In genomic region chr3:69079269-69080159, GRCh38 we compare ENCODE assay signal across 8 cellular contexts. TPM values are rescaled to one million over a fixed set of nuclear protein-coding genes. Genes with fewer than 3 reads are reported as not detected.
DNase-seq lines count a peak whose midpoint lies in the region; ATAC-seq and TF ChIP-seq lines count a peak whose summit lies in the region.

No MANE protein-coding gene starts in this region.

- POLR2A ChIA-PET in activated CD4-positive, alpha-beta T cell treated with anti-CD3 and anti-CD28 coated beads for 36 hours (lab: Charles Lee) = interaction anchor here (0.5 kb wide), 1 partner anchor 13 kb away, joined by 4 read pairs; no protein-coding TSS in a partner anchor

- intact Hi-C loops in activated CD4-positive, alpha-beta T cell treated with anti-CD3 and anti-CD28 coated beads for 36 hours (cut with DNase I, micrococcal nuclease) = loop anchor here (1.0 to 10.0 kb wide), 4 partner anchors 27 to 1985 kb away; partner anchors contain the start of genes TMF1 (in 2 of the 2), EOGT (in 1 of the 2) and SUCLG2 (in 1 of the 2)
- intact Hi-C loops in adrenal gland (cut with DNase I) = no loop called here

- H3K4me3 ChIP-seq in adrenal gland = peak overlapping the region; percentile 49 to 87 (median 78)
- H3K4me3 ChIP-seq in iPS-11a (ENCODE audit: low read depth, low read length) = peak overlapping the region; percentile 77
- H3K4me3 ChIP-seq in skeletal muscle tissue (ENCODE audit: low read length in 3 of 3) = peak overlapping the region; percentile 72 to 78 (median 75)

- H3K9me3 Mint-ChIP-seq in activated CD4-positive, alpha-beta T cell treated with anti-CD3 and anti-CD28 coated beads for 36 hours (ENCODE audit: low read depth) = no peaks in the 10 kb centered on the region
- no peaks in the 10 kb centered on the region for H3K9me3 Mint-ChIP-seq in IgD-negative memory B cell

- peak; percentile 41 for DNase-seq in activated CD4-positive, alpha-beta T cell treated with anti-CD3 and anti-CD28 coated beads for 36 hours
- DNase-seq in activated CD4-positive, alpha-beta T cell treated with anti-CD3 and anti-CD28 coated beads, Interleukin-2, amount 50 U/mL, for 48 hours = no peak
- DNase-seq in adrenal gland = peak in 2 of 7 donors; percentile 19 to 25
- DNase-seq in NCI-H2196 (lab: John Stamatoyannopoulos, UW; ENCODE audit: unreplicated experiment) = no peak

- no peak for ATAC-seq in activated CD4-positive, alpha-beta T cell treated with anti-CD3 and anti-CD28 coated beads for 36 hours
- no peak for ATAC-seq in HG03378 (IDR thresholded peaks at IDR 0.05; ENCODE audit: unreplicated experiment)

- CTCF ChIA-PET in activated CD4-positive, alpha-beta T cell treated with anti-CD3 and anti-CD28 coated beads for 36 hours (lab: Charles Lee) = interaction anchor here (0.7 to 1.4 kb wide), 2 partner anchors 10 to 17 kb away, joined by 3 to 4 read pairs; no protein-coding TSS in a partner anchor

- 3 to 7% (median 4%) methylated on average over 6 to 29 of the region's 29 CpGs for WGBS in adrenal gland, 4 donors

- peaks cover 25 to 59% of the 10 kb centered on the region in 2 donors for H3K4me1 ChIP-seq in adrenal gland (replicated peaks in 1 of 2)
- H3K4me1 ChIP-seq in skeletal muscle tissue (ENCODE audit: control insufficient read depth in 3 of 3, insufficient read depth in 3 of 3, low read length in 3 of 3) = peaks cover 41 to 48% (median 48%) of the 10 kb centered on the region in 3 donors

- H3K27me3 Mint-ChIP-seq in activated CD4-positive, alpha-beta T cell treated with anti-CD3 and anti-CD28 coated beads for 36 hours = no peaks in the 10 kb centered on the region
- no peaks in the 10 kb centered on the region for H3K27me3 Mint-ChIP-seq in IgD-negative memory B cell

- H3K36me3 Mint-ChIP-seq in activated CD4-positive, alpha-beta T cell treated with anti-CD3 and anti-CD28 coated beads for 36 hours (ENCODE audit: low read depth) = peaks cover 18% of the 10 kb centered on the region
- peaks cover 3% of the 10 kb centered on the region for H3K36me3 Mint-ChIP-seq in IgD-negative memory B cell

- H3K27ac Mint-ChIP-seq in activated CD4-positive, alpha-beta T cell treated with anti-CD3 and anti-CD28 coated beads for 36 hours = peak overlapping the region; percentile 91
- H3K27ac Mint-ChIP-seq in IgD-negative memory B cell = peak overlapping the region; percentile 78 to 96 (median 87)

- no peaks in the 10 kb centered on the region for H3K36me3 ChIP-seq in adrenal gland (replicated peaks in 1 of 2)
- H3K36me3 ChIP-seq in skeletal muscle tissue (ENCODE audit: control insufficient read depth in 3 of 3, insufficient read depth in 3 of 3, low read length in 3 of 3) = peaks cover 0 to 4% (median 3%) of the 10 kb centered on the region in 3 donors

- H3K27ac ChIP-seq in adrenal gland = peak overlapping the region in 4 of 5 donors; percentile 66 to 85 (median 77)
- H3K27ac ChIP-seq in skeletal muscle tissue (ENCODE audit: low read depth, low read length) = peak overlapping the region; percentile 10

- no peak for TF ChIP-seq CTCF in adrenal gland (IDR thresholded peaks at IDR 0.05)

- H3K9me3 ChIP-seq in adrenal gland (replicated peaks in 1 of 3) (no peaks in the 10 kb centered on the region), skeletal muscle tissue (ENCODE audit: control insufficient read depth in 3 of 3, low read length in 3 of 3) (no peaks in the 10 kb centered on the region)

- H3K4me1 Mint-ChIP-seq in activated CD4-positive, alpha-beta T cell treated with anti-CD3 and anti-CD28 coated beads for 36 hours = peaks cover 64% of the 10 kb centered on the region
- peaks cover 48 to 52% (median 50%) of the 10 kb centered on the region in 3 donors for H3K4me1 Mint-ChIP-seq in IgD-negative memory B cell

- H3K9ac ChIP-seq in skeletal muscle tissue (ENCODE audit: low read depth in 1 of 3, low read length in 3 of 3) = peak overlapping the region; percentile 73 to 79 (median 76)

- peak overlapping the region; percentile 80 for H3K4me3 Mint-ChIP-seq in activated CD4-positive, alpha-beta T cell treated with anti-CD3 and anti-CD28 coated beads for 36 hours
- H3K4me3 Mint-ChIP-seq in IgD-negative memory B cell = peak overlapping the region; percentile 86 to 95 (median 92)

- H3K27me3 ChIP-seq in adrenal gland = no peaks in the 10 kb centered on the region
- H3K27me3 ChIP-seq in skeletal muscle tissue (ENCODE audit: control insufficient read depth in 3 of 3, insufficient read depth in 3 of 3, low read length in 3 of 3) = no peaks in the 10 kb centered on the region

- no peak for TF ChIP-seq POLR2A in adrenal gland (IDR thresholded peaks at IDR 0.05)

RNA-seq across cellular contexts. Expression of gene UBA3, which starts 0.7 kb away (rescaled TPM):
- 10 to 100 TPM; 59.5 to 72.2 TPM for total RNA-seq in activated CD4-positive, alpha-beta T cell treated with anti-CD3 and anti-CD28 coated beads for 36 hours
- polyA plus RNA-seq in IgD-negative memory B cell = 41.9 TPM
- total RNA-seq in adrenal gland = 10 to 100 TPM; 39.6 to 85.7 (median 61.5) TPM
- polyA plus RNA-seq in adrenal gland = 10 to 100 TPM; 31.8 to 76.9 (median 34.4) TPM
- total RNA-seq in skeletal muscle tissue = 48.5 TPM

RNA-seq across cellular contexts. Expression of gene ARL6IP5, which starts 5.2 kb away (rescaled TPM):
- total RNA-seq in activated CD4-positive, alpha-beta T cell treated with anti-CD3 and anti-CD28 coated beads for 36 hours = 10 to 100 TPM; 60.4 to 76.0 TPM
- polyA plus RNA-seq in IgD-negative memory B cell (374 TPM), adrenal gland (100 to 1,000 TPM; 100 to 198 (median 130) TPM)
- total RNA-seq in adrenal gland (100 to 1,000 TPM; 105 to 276 (median 191) TPM), skeletal muscle tissue (60.5 TPM)

RNA-seq across cellular contexts. Expression of gene TMF1, which starts 27.4 kb away (rescaled TPM):
- 10 to 100 TPM; 33.2 to 34.1 TPM for total RNA-seq in activated CD4-positive, alpha-beta T cell treated with anti-CD3 and anti-CD28 coated beads for 36 hours
- 43.2 TPM for polyA plus RNA-seq in IgD-negative memory B cell
- 10 to 100 TPM; 16.8 to 39.6 (median 27.3) TPM for total RNA-seq in adrenal gland
- polyA plus RNA-seq in adrenal gland = 10 to 100 TPM in 1 of 3 donors, 1 to 10 TPM in 2; 6.9 to 38.1 (median 9.8) TPM
- 12.5 TPM for total RNA-seq in skeletal muscle tissue

RNA-seq across cellular contexts. Expression of gene LMOD3, which starts 42.9 kb away (rescaled TPM):
- total RNA-seq in activated CD4-positive, alpha-beta T cell treated with anti-CD3 and anti-CD28 coated beads for 36 hours = not detected
- not detected for polyA plus RNA-seq in IgD-negative memory B cell
- total RNA-seq in adrenal gland = under 1 TPM in 3 of 8 donors, not detected in 5; 0.04 to 0.14 (median 0.10) TPM
- polyA plus RNA-seq in adrenal gland = under 1 TPM; 0.03 to 0.08 (median 0.07) TPM
- 31.8 TPM for total RNA-seq in skeletal muscle tissue

Comparison
In these comparisons a context has a peak if more than half of its experiments do, and no peak if none do; other contexts are left out.
1. intact Hi-C loops: an anchor here in activated CD4-positive, alpha-beta T cell treated with anti-CD3 and anti-CD28 coated beads for 36 hours (1.0 to 10.0 kb wide); none called in adrenal gland.